In the genomic region with DNA sequence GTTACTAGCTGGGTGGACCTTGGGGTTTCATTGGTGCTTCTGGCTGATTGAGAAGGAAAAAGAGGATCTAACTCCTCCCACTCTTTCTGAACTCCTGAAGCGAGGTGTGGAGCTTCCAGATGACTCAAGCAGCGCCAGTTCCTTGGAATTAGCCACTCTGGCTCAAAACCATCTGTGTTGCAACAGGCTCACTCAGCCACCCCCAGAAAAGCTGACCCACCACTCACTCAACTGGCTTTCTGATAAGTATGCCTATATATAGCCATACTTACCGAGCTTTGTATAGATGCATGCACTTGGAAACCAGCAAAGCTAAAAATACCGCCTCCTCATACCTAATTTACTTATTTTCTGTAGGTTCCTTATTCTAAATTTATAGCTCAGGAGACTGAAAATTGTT, we compare ENCODE assay signal across 11 cellular contexts.
DNase-seq lines count a peak whose midpoint lies in the region; ATAC-seq and TF ChIP-seq lines count a peak whose summit lies in the region.
"Had no signal": no experiment of that assay in that cellular context is flagged by ENCODE, and none has a peak within 500 bp of the region (broad histone marks: within the 10 kb centered on the region; RNA-seq: fewer than 3 reads in every experiment).

No MANE protein-coding gene starts in this region.

- H3K4me3 ChIP-seq in endodermal cell (ENCODE audit: low read length) = peak overlapping the region; percentile 1
- no peak overlapping the region for H3K4me3 ChIP-seq in transverse colon
- H3K4me3 ChIP-seq: dorsolateral prefrontal cortex had no signal

- H3K27ac ChIP-seq in endodermal cell (ENCODE audit: low read depth, low read length) (peak overlapping the region; percentile 25), transverse colon (no peak overlapping the region)
- H3K27ac ChIP-seq: dorsolateral prefrontal cortex had no signal

- intact Hi-C loops in transverse colon (cut with DNase I; ENCODE audit: low total_unique reads) = no loop called here

- H3K27me3 Mint-ChIP-seq in endodermal cell (ENCODE audit: insufficient read depth) = no peaks in the 10 kb centered on the region

- H3K4me1 Mint-ChIP-seq in endodermal cell = peaks cover 41% of the 10 kb centered on the region
- H3K4me1 Mint-ChIP-seq: WTC11 had no signal

- H3K36me3 ChIP-seq in endodermal cell (ENCODE audit: control insufficient read depth, insufficient read depth, low read length) (no peaks in the 10 kb centered on the region), transverse colon (no peaks in the 10 kb centered on the region)

- TF ChIP-seq CTCF in endodermal cell (conservative IDR thresholded peaks at IDR 0.05) (no peak), transverse colon (IDR thresholded peaks at IDR 0.05) (no peak)

- H3K27me3 ChIP-seq in endodermal cell (ENCODE audit: control insufficient read depth, insufficient read depth, low read length, poor library complexity, severe bottlenecking) (no peaks in the 10 kb centered on the region), transverse colon (no peaks in the 10 kb centered on the region)
- H3K27me3 ChIP-seq: dorsolateral prefrontal cortex had no signal

- peak; percentile 64 for DNase-seq in GM03348 (ENCODE audit: low spot score)
- peak; percentile 67 for DNase-seq in NCI-H226
- no peak for DNase-seq in endodermal cell
- peak; percentile 89 for DNase-seq in renal cortical epithelial cell (ENCODE audit: low read depth)
- no peak for DNase-seq in transverse colon

- H3K27ac Mint-ChIP-seq in endodermal cell = peak overlapping the region; percentile 28
- H3K27ac Mint-ChIP-seq: type B pancreatic cell, WTC11 had no signal

- TF ChIP-seq EP300 in transverse colon (IDR thresholded peaks at IDR 0.05; ENCODE audit: low read depth) = no peak

- peaks cover 4% of the 10 kb centered on the region for H3K9me3 Mint-ChIP-seq in endodermal cell
- H3K9me3 Mint-ChIP-seq: type B pancreatic cell had no signal

- in situ Hi-C loops in transverse colon (cut with MboI; ENCODE audit: low pct_ligation_motif_present in 1 of 4, low pct_unique_long_range_greater_than_20kb in 1 of 4, low sequenced_read_pairs in 3 of 4) = loop anchor here in 1 of 4 donors (25.0 kb wide), 1 partner anchor 264 kb away; no protein-coding TSS in a partner anchor

- ATAC-seq in HG03135 (IDR thresholded peaks at IDR 0.05; ENCODE audit: unreplicated experiment) (no peak), HG02678 (IDR thresholded peaks at IDR 0.05; ENCODE audit: unreplicated experiment) (no peak), HG03139 (IDR thresholded peaks at IDR 0.05; ENCODE audit: unreplicated experiment) (no peak)

- H3K4me1 ChIP-seq in endodermal cell (ENCODE audit: control insufficient read depth, insufficient read depth, low read length) (peaks cover 19% of the 10 kb centered on the region), transverse colon (no peaks in the 10 kb centered on the region)

- no peak for TF ChIP-seq POLR2A in transverse colon (IDR thresholded peaks at IDR 0.05)

- H3K4me3 Mint-ChIP-seq in endodermal cell = no peak overlapping the region
- H3K4me3 Mint-ChIP-seq: type B pancreatic cell, WTC11 had no signal

- H3K9ac ChIP-seq in endodermal cell (ENCODE audit: extremely low read depth, low read length, poor library complexity, severe bottlenecking) = peak overlapping the region; percentile 28

- no peaks in the 10 kb centered on the region for H3K36me3 Mint-ChIP-seq in endodermal cell (ENCODE audit: low read depth)
- H3K36me3 Mint-ChIP-seq: type B pancreatic cell, WTC11 had no signal

- H3K9me3 ChIP-seq in endodermal cell (ENCODE audit: control insufficient read depth, low read length) (peaks cover 9% of the 10 kb centered on the region), transverse colon (no peaks in the 10 kb centered on the region)

- 88 to 100% methylated on average over 2 to 4 of the region's 4 CpGs for WGBS in endodermal cell (ENCODE audit: insufficient coverage in 1 of 2, insufficient read length in 1 of 2), 2 experiments
- 76% methylated on average over 4 of the region's 4 CpGs; no CpG with 5 or more reads in 1 of the 2 donors for WGBS in transverse colon (ENCODE audit: low coverage in 1 of 2), 2 donors

Comparison
In these comparisons a context has a peak if more than half of its experiments do, and no peak if none do; other contexts are left out.
1. DNase-seq: peak in GM03348 (single experiment), NCI-H226 (single experiment) and renal cortical epithelial cell (single experiment); none in endodermal cell (single experiment) and transverse colon (single experiment).